In the genomic region with DNA sequence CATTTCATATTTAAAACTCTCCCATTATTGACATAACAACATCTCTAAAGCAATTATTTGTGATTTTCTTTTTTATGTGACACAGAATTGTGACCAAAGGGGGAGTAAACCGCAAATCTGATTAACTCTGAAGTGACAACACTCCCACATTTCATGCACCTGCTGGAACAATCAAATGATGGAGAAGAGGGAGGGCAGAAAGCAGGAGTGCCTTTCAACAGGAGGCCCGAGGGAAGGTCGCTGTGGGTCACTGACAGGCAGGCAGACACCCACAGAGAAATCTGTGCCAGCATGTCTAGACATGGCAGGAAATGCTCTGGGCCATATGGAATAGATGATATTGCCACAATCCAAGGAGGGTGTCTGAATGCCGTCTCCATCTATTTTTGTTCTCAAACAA, we compare ENCODE assay signal across 13 cellular contexts.
A peak's percentile ranks its signal among the peaks of the same experiment; 100 is the strongest.
DNase-seq lines count a peak whose midpoint lies in the region; ATAC-seq lines count a peak whose summit lies in the region.
"Had no signal": no experiment of that assay in that cellular context is flagged by ENCODE, and none has a peak within 500 bp of the region (broad histone marks: within the 10 kb centered on the region; RNA-seq: fewer than 3 reads in every experiment).

No MANE protein-coding gene starts in this region.

- H3K9me3 Mint-ChIP-seq in activated T-cell treated with anti-CD3 and anti-CD28 coated beads, Interleukin-2, amount 50 U/mL, for 24 hours: no peaks in the 10 kb centered on the region

- peak overlapping the region; percentile 25; the same call in 1 of the 2 replicates for H3K27ac ChIP-seq in SJCRH30
- H3K27ac ChIP-seq: body of pancreas, gastroesophageal sphincter, SK-N-MC, suprapubic skin had no signal

- H3K27ac Mint-ChIP-seq in activated T-cell treated with anti-CD3 and anti-CD28 coated beads, Interleukin-2, amount 50 U/mL, for 24 hours: no peak overlapping the region
- H3K27ac Mint-ChIP-seq: naive thymus-derived CD4-positive, alpha-beta T cell had no signal

- peak; percentile 86 for DNase-seq in DMS79 treated with DMSO at 0.1 percent for 48 hours (lab: John Stamatoyannopoulos, UW)
- DNase-seq in NCI-H187 treated with DMSO at 0.1 percent for 48 hours (lab: John Stamatoyannopoulos, UW): peak; percentile 59
- peak; percentile 62 to 70 for DNase-seq in SJCRH30
- peak; percentile 12 for DNase-seq in mucosa of gallbladder (ENCODE audit: low spot score)
- no peak for DNase-seq in cardiac septum (ENCODE audit: low spot score)
- no peak for DNase-seq in activated T-cell treated with anti-CD3 and anti-CD28 coated beads, Interleukin-2, amount 50 U/mL, for 24 hours
- no peak for DNase-seq in H7
- DNase-seq: body of pancreas; naive thymus-derived CD4-positive, alpha-beta T cell had no signal

- H3K4me3 ChIP-seq in SJCRH30 (no peak overlapping the region), H7 (ENCODE audit: insufficient read depth, low read depth, low read length) (no peak overlapping the region)
- H3K4me3 ChIP-seq: body of pancreas, gastroesophageal sphincter, SK-N-MC, suprapubic skin had no signal

- no peaks in the 10 kb centered on the region for H3K9me3 ChIP-seq in SJCRH30 (replicated peaks)
- H3K9me3 ChIP-seq: body of pancreas, gastroesophageal sphincter, suprapubic skin had no signal

- intact Hi-C loops in cardiac septum (cut with DNase I): loop anchor here (10.0 kb wide), 2 partner anchors 246 to 456 kb away; partner anchors contain the start of genes DOCK4 and ZNF277

- no peaks in the 10 kb centered on the region for H3K27me3 ChIP-seq in SJCRH30
- H3K27me3 ChIP-seq in H7 (ENCODE audit: control insufficient read depth, insufficient read depth, low read length): no peaks in the 10 kb centered on the region
- H3K27me3 ChIP-seq: body of pancreas, gastroesophageal sphincter, suprapubic skin had no signal

- H3K27me3 Mint-ChIP-seq in activated T-cell treated with anti-CD3 and anti-CD28 coated beads, Interleukin-2, amount 50 U/mL, for 24 hours: no peaks in the 10 kb centered on the region

- no peak for ATAC-seq in HG02763 (IDR thresholded peaks at IDR 0.05; ENCODE audit: unreplicated experiment)
- ATAC-seq: body of pancreas; gastroesophageal sphincter; naive thymus-derived CD4-positive, alpha-beta T cell had no signal

- peaks cover 7% of the 10 kb centered on the region for H3K4me1 ChIP-seq in SJCRH30
- H3K4me1 ChIP-seq: body of pancreas had no signal

- no peaks in the 10 kb centered on the region for H3K36me3 ChIP-seq in SJCRH30
- no peaks in the 10 kb centered on the region for H3K36me3 ChIP-seq in H7 (replicated peaks; ENCODE audit: control insufficient read depth, insufficient read depth, low read length)
- H3K36me3 ChIP-seq: gastroesophageal sphincter, suprapubic skin had no signal

- H3K4me3 Mint-ChIP-seq in activated T-cell treated with anti-CD3 and anti-CD28 coated beads, Interleukin-2, amount 50 U/mL, for 24 hours: no peak overlapping the region
- H3K4me3 Mint-ChIP-seq: naive thymus-derived CD4-positive, alpha-beta T cell had no signal

- H3K36me3 Mint-ChIP-seq in activated T-cell treated with anti-CD3 and anti-CD28 coated beads, Interleukin-2, amount 50 U/mL, for 24 hours (ENCODE audit: low read depth): no peaks in the 10 kb centered on the region
- H3K36me3 Mint-ChIP-seq: naive thymus-derived CD4-positive, alpha-beta T cell had no signal

- no peaks in the 10 kb centered on the region for H3K4me1 Mint-ChIP-seq in activated T-cell treated with anti-CD3 and anti-CD28 coated beads, Interleukin-2, amount 50 U/mL, for 24 hours (ENCODE audit: low read depth)

Comparison
In these comparisons a context has a peak if more than half of its experiments do, and no peak if none do; other contexts are left out.
1. DNase-seq: peak in DMS79 treated with DMSO at 0.1 percent for 48 hours (single experiment), NCI-H187 treated with DMSO at 0.1 percent for 48 hours (single experiment), SJCRH30 (2 of 2) and mucosa of gallbladder (single experiment); none in cardiac septum (single experiment), activated T-cell treated with anti-CD3 and anti-CD28 coated beads, Interleukin-2, amount 50 U/mL, for 24 hours (single experiment) and H7 (single experiment).